ENCODE assay signal across 16 cellular contexts in the genomic region with DNA sequence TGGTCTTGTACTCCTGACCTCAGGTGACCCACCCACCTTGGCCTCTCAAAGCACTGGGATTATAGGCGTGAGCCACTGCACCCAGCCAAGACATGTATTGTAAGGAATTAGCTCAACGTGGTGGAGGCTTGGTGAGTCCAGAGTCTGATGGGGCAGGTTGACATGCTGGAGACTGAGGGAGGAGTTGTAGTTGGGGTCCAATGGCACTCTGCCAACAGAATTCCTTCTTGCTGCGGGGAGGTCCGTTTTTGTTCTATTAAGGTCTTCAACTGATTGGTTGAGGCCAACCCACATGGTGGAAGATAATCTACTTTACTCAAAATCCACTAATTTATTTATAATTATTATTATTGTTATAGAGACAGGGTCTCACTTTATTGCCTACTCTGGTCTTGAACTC. TPM values are rescaled to one million over a fixed set of nuclear protein-coding genes. Genes with fewer than 3 reads are reported as not detected.
DNase-seq lines count a peak whose midpoint lies in the region; TF ChIP-seq lines count a peak whose summit lies in the region.
"Had no signal": no experiment of that assay in that cellular context is flagged by ENCODE, and none has a peak within 500 bp of the region (broad histone marks: within the 10 kb centered on the region; RNA-seq: fewer than 3 reads in every experiment).

No MANE protein-coding gene starts in this region.

- H3K27ac ChIP-seq in colonic mucosa (no peak overlapping the region), mesendoderm (ENCODE audit: low read depth, low read length) (no peak overlapping the region)
- H3K27ac ChIP-seq: BLaER1 had no signal

- H4K5ac ChIP-seq in mesendoderm (ENCODE audit: low read length) = no peak overlapping the region

- no peak overlapping the region for H3K4me2 ChIP-seq in mesendoderm (ENCODE audit: low read length)

- TF ChIP-seq CTCF in colonic mucosa (IDR thresholded peaks at IDR 0.05) = no peak

- H3K9me3 ChIP-seq in colonic mucosa = no peaks in the 10 kb centered on the region

- H3K4ac ChIP-seq in mesendoderm (ENCODE audit: low read depth, low read length) = no peak overlapping the region

- no peaks in the 10 kb centered on the region for H3K36me3 ChIP-seq in colonic mucosa
- H3K36me3 ChIP-seq in mesendoderm (ENCODE audit: control insufficient read depth, insufficient read depth, low read length) = no peaks in the 10 kb centered on the region
- H3K36me3 ChIP-seq: BLaER1 had no signal

- no peak overlapping the region for H3K4me3 Mint-ChIP-seq in activated T-cell treated with anti-CD3 and anti-CD28 coated beads, Interleukin-2, amount 50 U/mL, for 24 hours
- H3K4me3 Mint-ChIP-seq: CD14-positive monocyte; CD4-positive, alpha-beta memory T cell; H9 had no signal

- H2BK5ac ChIP-seq in mesendoderm (ENCODE audit: low read length) = peak overlapping the region; percentile 39

- H3K9ac ChIP-seq in colonic mucosa (ENCODE audit: low read depth in 2 of 2, low read length in 2 of 2) (no peak overlapping the region), mesendoderm (ENCODE audit: low read length) (no peak overlapping the region)
- H3K9ac ChIP-seq: BLaER1 had no signal

- H2BK15ac ChIP-seq in mesendoderm (replicated peaks; ENCODE audit: low read depth) = no peak overlapping the region

- no CpG with 5 or more reads among the region's 4 CpGs for WGBS in mesendoderm (ENCODE audit: extremely low coverage, insufficient coverage, low lambda C conversion rate)

- no peaks in the 10 kb centered on the region for H3K4me1 Mint-ChIP-seq in activated T-cell treated with anti-CD3 and anti-CD28 coated beads, Interleukin-2, amount 50 U/mL, for 24 hours (ENCODE audit: low read depth)

- no peak overlapping the region for H3K27ac Mint-ChIP-seq in activated T-cell treated with anti-CD3 and anti-CD28 coated beads, Interleukin-2, amount 50 U/mL, for 24 hours
- H3K27ac Mint-ChIP-seq: CD14-positive monocyte, H9 had no signal

- H3K79me1 ChIP-seq in mesendoderm (ENCODE audit: low read length) = no peaks in the 10 kb centered on the region

- no peaks in the 10 kb centered on the region for H3K36me3 Mint-ChIP-seq in activated T-cell treated with anti-CD3 and anti-CD28 coated beads, Interleukin-2, amount 50 U/mL, for 24 hours (ENCODE audit: low read depth)
- H3K36me3 Mint-ChIP-seq: CD14-positive monocyte had no signal

- intact Hi-C loops in colonic mucosa (cut with DNase I) = no loop called here

- no peak overlapping the region for H3K4me3 ChIP-seq in colonic mucosa
- no peak overlapping the region for H3K4me3 ChIP-seq in mesendoderm (ENCODE audit: low read length)
- H3K4me3 ChIP-seq: BLaER1 had no signal

- peak overlapping the region; percentile 81 for H2AK5ac ChIP-seq in mesendoderm (ENCODE audit: low read length)

- no peak overlapping the region for H3K23ac ChIP-seq in mesendoderm (ENCODE audit: low read length)

- peaks cover 30% of the 10 kb centered on the region for H3K27me3 Mint-ChIP-seq in activated T-cell treated with anti-CD3 and anti-CD28 coated beads, Interleukin-2, amount 50 U/mL, for 24 hours

- H3K9me3 Mint-ChIP-seq in activated T-cell treated with anti-CD3 and anti-CD28 coated beads, Interleukin-2, amount 50 U/mL, for 24 hours = peaks cover 4% of the 10 kb centered on the region
- H3K9me3 Mint-ChIP-seq: H9 had no signal

- no peaks in the 10 kb centered on the region for H3K79me2 ChIP-seq in mesendoderm (ENCODE audit: control insufficient read depth, insufficient read depth, low read length)

- no peaks in the 10 kb centered on the region for H3K27me3 ChIP-seq in colonic mucosa
- H3K27me3 ChIP-seq in mesendoderm (ENCODE audit: insufficient read depth, low read length, poor library complexity) = no peaks in the 10 kb centered on the region
- H3K27me3 ChIP-seq: BLaER1 had no signal

- no peaks in the 10 kb centered on the region for H3K4me1 ChIP-seq in colonic mucosa
- peaks cover 3% of the 10 kb centered on the region for H3K4me1 ChIP-seq in mesendoderm (ENCODE audit: control insufficient read depth, low read depth, low read length)

- H2BK120ac ChIP-seq in mesendoderm (ENCODE audit: low read depth, low read length) = no peak overlapping the region

- H3K18ac ChIP-seq in mesendoderm (ENCODE audit: low read length) = no peak overlapping the region

- peak overlapping the region; percentile 20 for H3K56ac ChIP-seq in mesendoderm (ENCODE audit: low read length)

- peak; percentile 3 to 8 for DNase-seq in activated T-cell treated with anti-CD3 and anti-CD28 coated beads, Interleukin-2, amount 50 U/mL, for 48 hours
- DNase-seq in activated T-cell treated with anti-CD3 and anti-CD28 coated beads, Interleukin-2, amount 50 U/mL, for 24 hours = no peak
- DNase-seq in colonic mucosa (peak; percentile 16), mesendoderm (no peak), DMS153 (lab: John Stamatoyannopoulos, UW) (no peak), mucosa of gallbladder (ENCODE audit: low spot score) (no peak)
- DNase-seq in stimulated activated CD4-positive, alpha-beta T cell treated with anti-CD3 and anti-CD28 coated beads, Interleukin-4, amount 100 ng/mL, for 24 hours = no peak
- DNase-seq: 8988T; Calu3; CD4-positive, alpha-beta memory T cell; H9 had no signal

- H4K8ac ChIP-seq in mesendoderm (ENCODE audit: low read depth, low read length) = no peak overlapping the region

RNA-seq across cellular contexts. Expression of gene PLA2G4D, which starts 30.1 kb away (rescaled TPM):
- under 1 TPM; 0.24 to 0.27 TPM for total RNA-seq in colonic mucosa
- 0.10 TPM for polyA plus RNA-seq in mesendoderm (2013, experiment 1 of 2)
- polyA plus RNA-seq in mesendoderm (2013, experiment 2 of 2) = 0.10 TPM
- total RNA-seq in mucosa of gallbladder = not detected
- total RNA-seq: A673; Calu3; CD4-positive, alpha-beta memory T cell had no signal
- polyA plus RNA-seq: AG04450; CD14-positive monocyte; CD4-positive, alpha-beta memory T cell had no signal

RNA-seq across cellular contexts. Expression of gene PLA2G4E, which starts 43.4 kb away (rescaled TPM):
- total RNA-seq in colonic mucosa = under 1 TPM in 1 of 2 donors, not detected in 1; 0.67 TPM
- not detected for polyA plus RNA-seq in mesendoderm (2013, experiment 1 of 2)
- polyA plus RNA-seq in mesendoderm (2013, experiment 2 of 2) = under 0.01 TPM
- 0.09 TPM for total RNA-seq in mucosa of gallbladder
- total RNA-seq: A673; CD4-positive, alpha-beta memory T cell; H1; H9 had no signal
- polyA plus RNA-seq: AG04450; CD14-positive monocyte; CD4-positive, alpha-beta memory T cell had no signal

Comparison
In these comparisons a context has a peak if more than half of its experiments do, and no peak if none do; other contexts are left out.
1. DNase-seq: peak in activated T-cell treated with anti-CD3 and anti-CD28 coated beads, Interleukin-2, amount 50 U/mL, for 48 hours (2 of 2) and colonic mucosa (single experiment); none in activated T-cell treated with anti-CD3 and anti-CD28 coated beads, Interleukin-2, amount 50 U/mL, for 24 hours (single experiment), mesendoderm (single experiment), stimulated activated CD4-positive, alpha-beta T cell treated with anti-CD3 and anti-CD28 coated beads, Interleukin-4, amount 100 ng/mL, for 24 hours (single experiment), DMS153 (single experiment) and mucosa of gallbladder (single experiment).